23 cellular contexts compared by ENCODE assay signal in genomic region chr17:65173951-65174683, GRCh38. TPM values are rescaled to one million over a fixed set of nuclear protein-coding genes. Genes with fewer than 3 reads are reported as not detected.
DNase-seq lines count a peak whose midpoint lies in the region; ATAC-seq, FAIRE-seq and TF ChIP-seq lines count a peak whose summit lies in the region.
"Had no signal": no experiment of that assay in that cellular context is flagged by ENCODE, and none has a peak within 500 bp of the region (broad histone marks: within the 10 kb centered on the region; RNA-seq: fewer than 3 reads in every experiment).

No MANE protein-coding gene starts in this region.

- no peaks in the 10 kb centered on the region for H3K36me3 Mint-ChIP-seq in activated naive CD4-positive, alpha-beta T cell treated with anti-CD3 and anti-CD28 coated beads, Interleukin-2, amount 50 U/mL, for 24 hours
- H3K36me3 Mint-ChIP-seq: T-cell had no signal

- H3K9me2 ChIP-seq in Karpas-422 (replicated peaks; ENCODE audit: insufficient read depth, low read length), result no peaks in the 10 kb centered on the region

- H3K9me3 Mint-ChIP-seq in activated naive CD4-positive, alpha-beta T cell treated with anti-CD3 and anti-CD28 coated beads, Interleukin-2, amount 50 U/mL, for 24 hours, result no peaks in the 10 kb centered on the region
- H3K9me3 Mint-ChIP-seq: HFFc6 had no signal

- no peak overlapping the region for H3K9ac ChIP-seq in Karpas-422 (ENCODE audit: low read length)

- ATAC-seq in upper lobe of right lung, result no peak

- H3K9me3 ChIP-seq in Karpas-422 (ENCODE audit: low read length), result no peaks in the 10 kb centered on the region
- H3K9me3 ChIP-seq in upper lobe of right lung, result no peaks in the 10 kb centered on the region
- H3K9me3 ChIP-seq: adrenal gland, tibial artery had no signal

- intact Hi-C loops in upper lobe of right lung (cut with DNase I), result no loop called here

- peak overlapping the region; percentile 13 for H3K4me3 Mint-ChIP-seq in activated naive CD4-positive, alpha-beta T cell treated with anti-CD3 and anti-CD28 coated beads, Interleukin-2, amount 50 U/mL, for 24 hours
- H3K4me3 Mint-ChIP-seq: activated CD4-positive, alpha-beta memory T cell treated with anti-CD3 and anti-CD28 coated beads, Interleukin-2, amount 10 ng/mL, durations not matched to agents 7 days and 5 days; HFFc6; stimulated activated memory B cell treated with anti-CD40 and anti-IgM and Interleukin-4, amounts not matched to agents 10 μg/mL and 1 μg/mL and 100 μg/mL, for 72 hours had no signal

- H3K4me3 ChIP-seq in Karpas-422 (ENCODE audit: low read length) (no peak overlapping the region), upper lobe of right lung (no peak overlapping the region)
- H3K4me3 ChIP-seq: adrenal gland, hepatocyte, lung, tibial artery had no signal

- no peaks in the 10 kb centered on the region for H3K27me3 Mint-ChIP-seq in activated naive CD4-positive, alpha-beta T cell treated with anti-CD3 and anti-CD28 coated beads, Interleukin-2, amount 50 U/mL, for 24 hours
- H3K27me3 Mint-ChIP-seq: activated CD4-positive, alpha-beta memory T cell treated with anti-CD3 and anti-CD28 coated beads, Interleukin-2, amount 10 ng/mL, durations not matched to agents 7 days and 5 days; T-cell had no signal

- no peak for TF ChIP-seq POLR2A in GM12892 (IDR thresholded peaks at IDR 0.05; ENCODE audit: low read depth, low read length)

- H3K4me2 ChIP-seq in Karpas-422 (ENCODE audit: low read depth, low read length, poor library complexity, severe bottlenecking), result no peak overlapping the region
- H3K4me2 ChIP-seq: hepatocyte had no signal

- no peak for TF ChIP-seq CTCF in upper lobe of right lung (IDR thresholded peaks at IDR 0.05)

- H3K4me1 Mint-ChIP-seq in activated naive CD4-positive, alpha-beta T cell treated with anti-CD3 and anti-CD28 coated beads, Interleukin-2, amount 50 U/mL, for 24 hours, result peaks cover 6% of the 10 kb centered on the region

- H4K20me1 ChIP-seq in Karpas-422 (ENCODE audit: insufficient read depth, low read depth, low read length), result no peaks in the 10 kb centered on the region

- H2AFZ ChIP-seq in Karpas-422 (ENCODE audit: low read length), result peak overlapping the region; percentile 66; the same call in 1 of the 2 replicates
- H2AFZ ChIP-seq: hepatocyte had no signal

- no peak for FAIRE-seq in GM12892 (lab: Jason Lieb, UNC)
- FAIRE-seq: bronchial epithelial cell had no signal

- no peaks in the 10 kb centered on the region for H3K79me2 ChIP-seq in Karpas-422 (ENCODE audit: low read length)
- H3K79me2 ChIP-seq: hepatocyte had no signal

- H3K36me3 ChIP-seq in Karpas-422 (ENCODE audit: insufficient read depth, low read length) (no peaks in the 10 kb centered on the region), upper lobe of right lung (no peaks in the 10 kb centered on the region)
- H3K36me3 ChIP-seq: adrenal gland, tibial artery had no signal

- no peak overlapping the region for H3K27ac Mint-ChIP-seq in activated naive CD4-positive, alpha-beta T cell treated with anti-CD3 and anti-CD28 coated beads, Interleukin-2, amount 50 U/mL, for 24 hours
- H3K27ac Mint-ChIP-seq: activated CD4-positive, alpha-beta memory T cell treated with anti-CD3 and anti-CD28 coated beads, Interleukin-2, amount 10 ng/mL, durations not matched to agents 7 days and 5 days; activated T-helper 2 cell treated with anti-CD3 and anti-CD28 coated beads, Interferon-gamma antibody, Interleukin-2, Interleukin-4, amounts not matched to agents 10 μg/mL and 5 μg/mL and 100 μg/mL, durations not matched to agents 14 hours and 24 hours and 36 hours; HFFc6; stimulated activated memory B cell treated with anti-CD40 and anti-IgM and Interleukin-4, amounts not matched to agents 10 μg/mL and 1 μg/mL and 100 μg/mL, for 72 hours; T-cell had no signal

- H3K27ac ChIP-seq in Karpas-422 (ENCODE audit: low read length) (no peak overlapping the region), caudate nucleus (ENCODE audit: low read depth, low read length) (peak overlapping the region; percentile 20), upper lobe of right lung (peak overlapping the region; percentile 13)
- H3K27ac ChIP-seq: adrenal gland, C4-2B, epithelial cell of prostate, foreskin keratinocyte, hepatocyte, tibial artery had no signal

- peaks cover 10% of the 10 kb centered on the region; the same call in 1 of the 2 replicates for H3K4me1 ChIP-seq in Karpas-422 (ENCODE audit: low read length)
- H3K4me1 ChIP-seq in upper lobe of right lung, result peaks cover 17% of the 10 kb centered on the region
- H3K4me1 ChIP-seq: adrenal gland, foreskin keratinocyte had no signal

- DNase-seq in activated naive CD4-positive, alpha-beta T cell (lab: John Stamatoyannopoulos, UW), result no peak
- no peak for DNase-seq in Karpas-422
- no peak for DNase-seq in caudate nucleus (lab: John Stamatoyannopoulos, UW)
- DNase-seq in upper lobe of right lung, result no peak
- no peak for DNase-seq in Kasumi-1 (lab: John Stamatoyannopoulos, UW)
- DNase-seq in activated gamma-delta T cell (lab: John Stamatoyannopoulos, UW), result no peak
- no peak for DNase-seq in GM12892 (ENCODE audit: insufficient read length)
- DNase-seq: NCI-H526 treated with DMSO at 0.1 percent for 48 hours, SHP77, tibial artery had no signal

- no peaks in the 10 kb centered on the region for H3K27me3 ChIP-seq in Karpas-422 (ENCODE audit: low read length)
- no peaks in the 10 kb centered on the region for H3K27me3 ChIP-seq in upper lobe of right lung
- H3K27me3 ChIP-seq: adrenal gland, hepatocyte, tibial artery had no signal

RNA-seq across cellular contexts. Expression of gene RGS9, which starts 36.9 kb away (rescaled TPM):
- 12.9 and 13.4 TPM in 2 replicates for total RNA-seq in Karpas-422 (2014; rRNA removed; shearing (Covaris generic); ENCODE audit: low replicate concordance)
- total RNA-seq in upper lobe of right lung, result 8.7 TPM
- 29.1 TPM for polyA plus RNA-seq in GM12892 (2012; ENCODE audit: missing spikeins)
